In the genomic region with DNA sequence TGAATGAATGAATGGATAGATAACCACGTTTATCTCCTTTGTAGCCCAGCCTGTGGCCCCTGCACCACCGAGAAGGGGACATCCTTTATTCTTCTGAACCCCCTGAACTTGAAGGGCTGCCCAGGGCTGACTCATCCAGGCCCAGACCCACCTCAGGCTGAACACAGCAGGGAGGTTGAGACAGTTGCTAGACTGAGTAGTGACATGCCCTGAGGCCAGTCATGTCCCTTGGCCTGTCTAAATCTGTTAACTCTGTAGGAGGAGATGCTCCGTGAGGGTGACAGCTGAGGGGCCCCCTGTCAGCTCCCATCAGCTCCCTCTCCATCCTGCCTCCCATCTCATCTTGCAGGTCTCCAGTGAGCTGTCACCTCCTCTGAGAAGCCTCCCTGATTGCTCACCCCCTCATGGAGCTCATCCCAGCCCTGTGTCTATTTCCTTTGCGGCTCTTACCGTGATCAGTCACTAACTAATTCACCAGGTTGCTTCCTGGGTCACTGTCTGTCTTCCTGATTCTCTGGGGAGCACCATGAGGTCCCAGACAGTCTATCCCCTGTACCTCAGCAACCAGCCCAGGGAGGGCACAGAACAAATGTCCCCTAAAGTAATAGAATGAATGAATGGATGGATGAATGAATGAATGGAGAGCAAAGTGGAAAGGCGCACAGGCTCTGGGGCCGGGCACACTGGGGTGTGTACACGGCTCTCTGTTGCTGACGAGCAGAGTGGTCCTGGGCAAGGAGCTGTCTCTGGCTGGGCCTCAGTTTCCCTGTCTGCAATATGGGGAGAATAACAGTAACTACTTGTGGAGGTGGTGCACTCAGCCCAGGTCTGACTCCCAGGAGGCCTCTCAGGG, we compare ENCODE assay signal across 1 cellular context.
TF ChIP-seq lines count a peak whose summit lies in the region.

No MANE protein-coding gene starts in this region.

TF ChIP-seq in WTC11, 78 proteins besides CTCF, POLR2A, EP300 and RAD21 (continued from another document):
- TF ChIP-seq USF1 (CRISPR knock-in tag; IDR thresholded peaks at IDR 0.05) (no peak), JAZF1 (CRISPR knock-in tag; IDR thresholded peaks at IDR 0.05) (no peak)
